In the genomic region with DNA sequence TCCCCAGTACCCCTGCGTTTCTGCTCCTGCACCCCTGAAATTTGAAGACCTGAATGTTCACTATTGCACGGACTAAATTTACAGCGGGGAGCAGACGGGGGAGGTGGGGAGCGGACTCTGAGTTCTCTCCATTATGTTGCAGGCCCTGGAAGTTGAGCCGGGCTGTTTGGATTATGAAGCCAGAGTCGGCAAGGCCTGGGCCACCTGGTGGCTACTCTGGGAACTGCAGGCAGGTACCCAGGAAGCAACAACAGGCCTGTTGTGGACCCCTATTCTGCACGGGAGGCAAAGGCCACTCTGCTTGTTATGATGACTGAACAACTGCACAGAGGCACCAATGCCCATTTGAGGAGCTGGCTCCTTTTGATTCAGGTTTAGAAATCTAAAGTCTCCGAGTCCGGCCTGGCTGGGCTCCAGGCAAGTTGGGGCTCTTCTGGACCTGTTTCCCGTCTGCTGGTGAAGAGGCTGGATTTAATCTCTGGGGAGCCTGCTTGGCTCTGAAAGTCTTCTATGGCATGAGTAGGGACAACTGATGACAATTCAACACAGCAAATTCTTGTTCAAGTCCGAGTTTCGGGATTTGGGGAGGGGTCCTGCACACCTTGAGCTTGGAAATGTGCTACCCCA, we compare ENCODE assay signal across 8 cellular contexts. TPM values are rescaled to one million over a fixed set of nuclear protein-coding genes. Genes with fewer than 3 reads are reported as not detected.
DNase-seq lines count a peak whose midpoint lies in the region; ATAC-seq, FAIRE-seq and TF ChIP-seq lines count a peak whose summit lies in the region.

No MANE protein-coding gene starts in this region.

- dilution Hi-C loops in keratinocyte (cut with MboI; ENCODE audit: extremely low pct_ligation_motif_present, low sequenced_read_pairs) = no loop called here

- FAIRE-seq in keratinocyte (lab: Jason Lieb, UNC) = peak; percentile 23

- DNase-seq in NCI-H446 (lab: John Stamatoyannopoulos, UW) = peak; percentile 27 to 72
- no peak for DNase-seq in NCI-H446 treated with DMSO at 0.1 percent for 48 hours (lab: John Stamatoyannopoulos, UW)
- peak; percentile 63 for DNase-seq in LoVo (ENCODE audit: low spot score)
- peak; percentile 44 to 74 for DNase-seq in breast epithelium (ENCODE audit: low spot score in 2 of 2)
- peak; percentile 9 for DNase-seq in keratinocyte (ENCODE audit: low read depth, low spot score)
- DNase-seq in stimulated activated CD4-positive, alpha-beta T cell treated with anti-CD3 and anti-CD28 coated beads, Interleukin-1b, Interleukin-23, amount 100 ng/mL, for 24 hours (ENCODE audit: low read depth in 4 of 4, low spot score in 1 of 4) = peak; percentile 56 to 73 (median 58)

- intact Hi-C loops in breast epithelium (cut with DNase I; ENCODE audit: low total_unique reads) = no loop called here

- H2AFZ ChIP-seq in keratinocyte (ENCODE audit: control insufficient read depth, low read length) = no peak overlapping the region

- H3K9ac ChIP-seq in keratinocyte (ENCODE audit: control insufficient read depth, extremely low read depth, insufficient read depth, low read length) = no peak overlapping the region

- no peaks in the 10 kb centered on the region for H4K20me1 ChIP-seq in keratinocyte (ENCODE audit: control insufficient read depth, extremely low read depth, insufficient read depth, low read length)

- ATAC-seq in HG03521 (IDR thresholded peaks at IDR 0.05; ENCODE audit: unreplicated experiment) = no peak

- H3K9me1 ChIP-seq in keratinocyte (ENCODE audit: control insufficient read depth, extremely low read depth, insufficient read depth, low read length) = no peaks in the 10 kb centered on the region

- TF ChIP-seq CTCF in WI38 (IDR thresholded peaks at IDR 0.05; ENCODE audit: low read depth, low read length) (peak; percentile 100), breast epithelium (IDR thresholded peaks at IDR 0.05) (peak; percentile 89 to 97 (median 94)), keratinocyte (optimal IDR thresholded peaks at IDR 0.05 in 1 of 3, IDR thresholded peaks at IDR 0.05 in 1 of 3, conservative IDR thresholded peaks at IDR 0.05 in 1 of 3; ENCODE audit: extremely low read depth in 1 of 3, insufficient read depth in 2 of 3, low read length in 3 of 3) (peak; percentile 83 to 97 (median 97))

- H3K9me3 ChIP-seq in breast epithelium = no peaks in the 10 kb centered on the region
- H3K9me3 ChIP-seq in keratinocyte (ENCODE audit: control insufficient read depth, low read depth, low read length) = no peaks in the 10 kb centered on the region

- H3K4me2 ChIP-seq in keratinocyte (ENCODE audit: control insufficient read depth, extremely low read depth, insufficient read depth, low read depth, low read length) = no peak overlapping the region

- H3K27ac ChIP-seq in breast epithelium = peak overlapping the region in 1 of 2 donors; percentile 8
- H3K27ac ChIP-seq in keratinocyte (ENCODE audit: control insufficient read depth, insufficient read depth, low read length) = no peak overlapping the region

- no peak for TF ChIP-seq POLR2A in breast epithelium (IDR thresholded peaks at IDR 0.05)

- no peak overlapping the region for H3K4me3 ChIP-seq in WI38 (ENCODE audit: low read depth, low read length)
- H3K4me3 ChIP-seq in breast epithelium = no peak overlapping the region
- H3K4me3 ChIP-seq in keratinocyte (ENCODE audit: control insufficient read depth in 2 of 3, extremely low read depth in 1 of 3, insufficient read depth in 2 of 3, low read depth in 1 of 3, low read length in 3 of 3) = no peak overlapping the region

- no peaks in the 10 kb centered on the region for H3K36me3 ChIP-seq in breast epithelium
- H3K36me3 ChIP-seq in keratinocyte (ENCODE audit: control insufficient read depth in 2 of 2, extremely low read depth in 1 of 2, insufficient read depth in 2 of 2, low read length in 2 of 2) = no peaks in the 10 kb centered on the region

- H3K27me3 ChIP-seq in breast epithelium (no peaks in the 10 kb centered on the region), keratinocyte (ENCODE audit: control insufficient read depth, extremely low read depth, insufficient read depth, low read length) (peaks cover 30% of the 10 kb centered on the region)

- no peaks in the 10 kb centered on the region for H3K4me1 ChIP-seq in breast epithelium
- H3K4me1 ChIP-seq in keratinocyte (ENCODE audit: control insufficient read depth, extremely low read depth, insufficient read depth, low read length) = no peaks in the 10 kb centered on the region

- no peaks in the 10 kb centered on the region for H3K79me2 ChIP-seq in keratinocyte (ENCODE audit: control insufficient read depth, insufficient read depth, low read length)

RNA-seq across cellular contexts. Expression of gene FAM181A, which starts 34.1 kb away (rescaled TPM):
- total RNA-seq in breast epithelium = not detected
- 0.04 TPM in 1 of 3 replicates, not detected in the others for polyA plus RNA-seq in keratinocyte
- not detected for polyA plus RNA-seq in keratinocyte (2011; ENCODE audit: low read depth)
- not detected in 2 replicates for polyA plus RNA-seq in keratinocyte (2011; cell fraction: cytosol; rRNA removed)
- not detected in 2 replicates for polyA plus RNA-seq in keratinocyte (2011; cell fraction: nucleus; rRNA removed)
- polyA plus RNA-seq in keratinocyte (2012; ENCODE audit: low replicate concordance) = not detected in 2 replicates
- polyA minus RNA-seq in keratinocyte = not detected in 3 replicates
- polyA minus RNA-seq in keratinocyte (2011; cell fraction: cytosol; rRNA and poly(A)+ RNA removed) = not detected
- polyA minus RNA-seq in keratinocyte (2011; cell fraction: nucleus; rRNA and poly(A)+ RNA removed) = not detected in 2 replicates
